In the genomic region with DNA sequence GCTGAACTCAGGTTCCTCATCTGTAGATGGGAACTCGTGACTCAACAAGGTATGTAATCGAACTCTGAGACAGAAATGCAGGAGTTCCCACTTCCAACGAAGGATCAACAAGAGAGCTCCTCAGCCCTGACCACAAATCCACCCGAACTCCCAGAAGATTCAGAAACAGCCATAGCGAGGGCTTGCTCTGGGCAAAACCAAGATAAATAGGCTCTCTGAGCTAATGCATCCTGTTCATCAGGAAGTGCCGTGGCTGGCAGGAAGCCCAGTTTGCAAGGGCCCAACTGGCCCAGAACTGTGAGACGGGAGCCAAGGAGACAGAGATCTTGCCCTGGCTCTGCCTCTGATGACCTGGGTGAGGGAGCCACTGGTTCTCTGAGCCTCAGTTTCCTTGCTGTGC, we compare ENCODE assay signal across 8 cellular contexts.
DNase-seq lines count a peak whose midpoint lies in the region; TF ChIP-seq lines count a peak whose summit lies in the region.

No MANE protein-coding gene starts in this region.

- H3K4me1 ChIP-seq in CD8-positive, alpha-beta memory T cell (ENCODE audit: insufficient read depth, low read length) = peaks cover 4% of the 10 kb centered on the region

- CTCF ChIA-PET in CD8-positive, alpha-beta memory T cell (lab: Charles Lee) = interaction anchor here (1.3 kb wide), 1 partner anchor 11 kb away, joined by 4 read pairs; no protein-coding TSS in a partner anchor

- no peak overlapping the region for H3K4me3 ChIP-seq in choroid plexus epithelial cell (ENCODE audit: low read depth, low read length)
- no peak overlapping the region for H3K4me3 ChIP-seq in CD8-positive, alpha-beta memory T cell (ENCODE audit: low read length)

- H3K9me3 ChIP-seq in CD8-positive, alpha-beta memory T cell (ENCODE audit: low read length) = no peaks in the 10 kb centered on the region

- H3K4me1 Mint-ChIP-seq in osteocyte (ENCODE audit: unreplicated experiment) = peaks cover 31% of the 10 kb centered on the region
- peaks cover 4 to 7% (median 6%) of the 10 kb centered on the region in 3 donors for H3K4me1 Mint-ChIP-seq in CD8-positive, alpha-beta memory T cell

- H3K9me3 Mint-ChIP-seq in osteocyte (ENCODE audit: unreplicated experiment) = no peaks in the 10 kb centered on the region
- H3K9me3 Mint-ChIP-seq in CD8-positive, alpha-beta memory T cell = no peaks in the 10 kb centered on the region

- no peaks in the 10 kb centered on the region for H3K36me3 ChIP-seq in CD8-positive, alpha-beta memory T cell (ENCODE audit: insufficient read depth, low read length)

- no peak for TF ChIP-seq CTCF in choroid plexus epithelial cell (conservative IDR thresholded peaks at IDR 0.05; ENCODE audit: low read depth, low read length)
- no peak for TF ChIP-seq CTCF in osteocyte (IDR thresholded peaks at IDR 0.05)

- no peak overlapping the region for H3K27ac ChIP-seq in CD8-positive, alpha-beta memory T cell (ENCODE audit: low read depth, low read length)

- no peaks in the 10 kb centered on the region for H3K36me3 Mint-ChIP-seq in osteocyte (ENCODE audit: unreplicated experiment)
- no peaks in the 10 kb centered on the region for H3K36me3 Mint-ChIP-seq in CD8-positive, alpha-beta memory T cell

- H3K27ac Mint-ChIP-seq in osteocyte (ENCODE audit: unreplicated experiment) = peak overlapping the region; percentile 35
- H3K27ac Mint-ChIP-seq in CD8-positive, alpha-beta memory T cell = no peak overlapping the region

- peaks cover 2% of the 10 kb centered on the region for H3K27me3 Mint-ChIP-seq in osteocyte (ENCODE audit: unreplicated experiment)
- H3K27me3 Mint-ChIP-seq in CD8-positive, alpha-beta memory T cell = peaks cover 7 to 38% of the 10 kb centered on the region in 2 donors

- POLR2A ChIA-PET in CD8-positive, alpha-beta memory T cell (lab: Charles Lee) = no interaction called here

- peaks cover 8% of the 10 kb centered on the region for H3K27me3 ChIP-seq in CD8-positive, alpha-beta memory T cell (ENCODE audit: insufficient read depth, low read length, poor library complexity, severe bottlenecking)

- DNase-seq in EH (ENCODE audit: low read depth) (peak; percentile 39), NCI-H1092 (lab: John Stamatoyannopoulos, UW) (peak; percentile 37), choroid plexus epithelial cell (ENCODE audit: low read depth) (peak; percentile 66), osteocyte (ENCODE audit: extremely low spot score, unreplicated experiment) (no peak), NOMO-1 treated with dmso at 0.1 percent for 144 hours (lab: John Stamatoyannopoulos, UW; ENCODE audit: unreplicated experiment) (no peak), 8988T (no peak)
- DNase-seq in stimulated activated CD4-positive, alpha-beta T cell treated with anti-CD3 and anti-CD28 coated beads, Interleukin-4, amount 100 ng/mL, for 24 hours = no peak
- DNase-seq in CD8-positive, alpha-beta memory T cell = no peak

- no peak overlapping the region for H3K4me3 Mint-ChIP-seq in osteocyte (ENCODE audit: unreplicated experiment)
- H3K4me3 Mint-ChIP-seq in CD8-positive, alpha-beta memory T cell = no peak overlapping the region

Comparison
In these comparisons a context has a peak if more than half of its experiments do, and no peak if none do; other contexts are left out.
1. DNase-seq: peak in EH (single experiment), NCI-H1092 (single experiment) and choroid plexus epithelial cell (single experiment); none in osteocyte (single experiment), NOMO-1 treated with dmso at 0.1 percent for 144 hours (single experiment), stimulated activated CD4-positive, alpha-beta T cell treated with anti-CD3 and anti-CD28 coated beads, Interleukin-4, amount 100 ng/mL, for 24 hours (single experiment), 8988T (single experiment) and CD8-positive, alpha-beta memory T cell (0 of 5).